8 cellular contexts compared by ENCODE assay signal in the genomic region with DNA sequence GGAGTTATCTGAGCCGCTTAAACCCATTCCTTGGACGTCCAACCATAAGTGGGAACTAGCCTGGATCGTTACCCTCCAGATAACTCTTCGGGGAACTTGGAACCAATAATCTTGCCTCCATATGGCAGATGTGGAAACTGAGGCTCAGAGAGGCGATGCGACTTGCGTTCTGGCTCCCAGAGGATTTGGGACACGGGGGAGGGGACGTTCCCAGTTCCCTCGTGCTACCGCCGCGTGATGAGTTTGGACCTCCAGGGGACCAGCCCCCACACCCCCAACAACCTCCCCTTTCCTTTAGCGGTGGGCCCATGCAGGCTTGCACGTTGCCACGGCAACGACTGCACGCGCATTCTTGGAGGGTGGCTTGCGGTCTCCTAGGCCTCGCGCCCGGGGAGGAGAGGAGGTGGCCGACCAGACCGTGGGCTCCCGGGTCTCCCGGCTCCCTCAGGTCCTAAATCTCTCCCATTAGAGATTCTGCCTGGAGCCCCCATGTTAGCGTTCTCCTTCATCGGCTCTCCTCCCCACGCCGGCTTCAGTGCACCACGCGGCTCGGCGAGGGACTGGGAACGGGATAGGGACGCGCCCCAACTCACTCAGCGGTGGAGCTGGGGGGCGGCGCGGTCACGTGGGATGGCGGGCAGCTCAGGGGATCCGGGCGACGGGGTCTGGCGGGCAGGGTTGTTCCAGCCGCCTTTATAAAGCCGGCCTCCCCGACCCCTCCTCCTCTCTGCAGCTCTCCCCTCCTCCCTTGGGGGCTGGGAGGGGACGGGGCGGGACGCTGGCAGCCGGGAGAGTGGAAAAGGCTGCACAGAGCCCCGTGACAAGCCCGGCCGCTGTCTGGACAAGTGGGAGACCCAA. TPM values are rescaled to one million over a fixed set of nuclear protein-coding genes. Genes with fewer than 3 reads are reported as not detected.
DNase-seq lines count a peak whose midpoint lies in the region; ATAC-seq and TF ChIP-seq lines count a peak whose summit lies in the region.

A gene with protein sequence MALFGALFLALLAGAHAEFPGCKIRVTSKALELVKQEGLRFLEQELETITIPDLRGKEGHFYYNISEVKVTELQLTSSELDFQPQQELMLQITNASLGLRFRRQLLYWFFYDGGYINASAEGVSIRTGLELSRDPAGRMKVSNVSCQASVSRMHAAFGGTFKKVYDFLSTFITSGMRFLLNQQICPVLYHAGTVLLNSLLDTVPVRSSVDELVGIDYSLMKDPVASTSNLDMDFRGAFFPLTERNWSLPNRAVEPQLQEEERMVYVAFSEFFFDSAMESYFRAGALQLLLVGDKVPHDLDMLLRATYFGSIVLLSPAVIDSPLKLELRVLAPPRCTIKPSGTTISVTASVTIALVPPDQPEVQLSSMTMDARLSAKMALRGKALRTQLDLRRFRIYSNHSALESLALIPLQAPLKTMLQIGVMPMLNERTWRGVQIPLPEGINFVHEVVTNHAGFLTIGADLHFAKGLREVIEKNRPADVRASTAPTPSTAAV (minus strand): TSS at position 670 of the 858 bp plus-strand sequence. CDS start 703 bp downstream, outside the sequence.

- H3K4me3 ChIP-seq in fibroblast of mammary gland (ENCODE audit: control insufficient read depth, low read depth, low read length) (peak within 1 kb of the TSS; percentile 56), muscle layer of colon (ENCODE audit: low read depth in 1 of 2, low read length in 2 of 2) (peak within 1 kb of the TSS; percentile 52 to 84), thymus (ENCODE audit: low read length) (peak within 1 kb of the TSS; percentile 32)

- no peak for TF ChIP-seq CTCF in Calu3 (IDR thresholded peaks at IDR 0.05; ENCODE audit: unreplicated experiment)
- no peak for TF ChIP-seq CTCF in fibroblast of mammary gland (conservative IDR thresholded peaks at IDR 0.05; ENCODE audit: control insufficient read depth, insufficient read depth, low read depth, low read length)

- peak within 1 kb of the TSS; percentile 62 for H3K4me3 Mint-ChIP-seq in Calu3 (ENCODE audit: low read depth, unreplicated experiment)

- intact Hi-C loops in Calu3 (cut with micrococcal nuclease; ENCODE audit: unreplicated experiment): no loop called here

- H3K27me3 ChIP-seq in muscle layer of colon (ENCODE audit: control insufficient read depth in 1 of 2, insufficient read depth in 2 of 2, low read length in 2 of 2) (no peaks in the 10 kb centered on the region), thymus (ENCODE audit: control insufficient read depth, insufficient read depth) (peaks cover 12% of the 10 kb centered on the region)

- CTCF ChIA-PET in Calu3 (lab: Charles Lee): interaction anchor here (1.0 kb wide), 1 partner anchor 72 kb away, joined by 3 read pairs; no protein-coding TSS in a partner anchor

- peaks cover 14% of the 10 kb centered on the region for H3K36me3 Mint-ChIP-seq in Calu3 (ENCODE audit: insufficient read depth, unreplicated experiment)

- H3K9me3 ChIP-seq in muscle layer of colon (ENCODE audit: low read length): no peaks in the 10 kb centered on the region
- no peaks in the 10 kb centered on the region for H3K9me3 ChIP-seq in thymus (ENCODE audit: control insufficient read depth)

- peak; percentile 28 for DNase-seq in Calu3
- DNase-seq in Kasumi-1 (lab: John Stamatoyannopoulos, UW): peak; percentile 28 to 42
- peak; percentile 34 for DNase-seq in activated T-cell treated with anti-CD3 and anti-CD28 coated beads, Interleukin-2, amount 50 U/mL, for 1 hour
- peak; percentile 48 for DNase-seq in fibroblast of mammary gland (ENCODE audit: low read depth)
- DNase-seq in NCI-H2196 treated with DMSO at 0.1 percent for 48 hours (lab: John Stamatoyannopoulos, UW; ENCODE audit: unreplicated experiment): no peak

- H3K9me3 Mint-ChIP-seq in Calu3 (ENCODE audit: low read depth, unreplicated experiment): no peaks in the 10 kb centered on the region

- peak within 1 kb of the TSS; percentile 40 for H3K27ac Mint-ChIP-seq in Calu3 (ENCODE audit: unreplicated experiment)

- no TSS peak for BruUV-seq in Calu3 (replicated peaks; lab: Mats Ljungman, UMichigan)

- H3K27ac ChIP-seq in muscle layer of colon (ENCODE audit: low read depth, low read length) (peak within 1 kb of the TSS; percentile 91), thymus (ENCODE audit: low read depth) (peak within 1 kb of the TSS; percentile 82)

- peak within 1 kb of the TSS; percentile 46 for H3K9ac ChIP-seq in muscle layer of colon (ENCODE audit: low read length)

- H3K27me3 Mint-ChIP-seq in Calu3 (ENCODE audit: unreplicated experiment): peaks cover 39% of the 10 kb centered on the region

- H3K36me3 ChIP-seq in muscle layer of colon (ENCODE audit: insufficient read depth, low read length) (no peaks in the 10 kb centered on the region), thymus (ENCODE audit: control insufficient read depth, insufficient read depth) (no peaks in the 10 kb centered on the region)

- peaks cover 11% of the 10 kb centered on the region for H3K4me1 ChIP-seq in muscle layer of colon (ENCODE audit: insufficient read depth, low read length)
- peaks cover 16% of the 10 kb centered on the region for H3K4me1 ChIP-seq in thymus (ENCODE audit: control insufficient read depth, insufficient read depth, low read length)

- under 1% methylated on average over 58 of the region's 58 CpGs for WGBS in thymus

- no peak for ATAC-seq in HG03175 (IDR thresholded peaks at IDR 0.05; ENCODE audit: unreplicated experiment)

- peaks cover 9% of the 10 kb centered on the region for H3K4me1 Mint-ChIP-seq in Calu3 (ENCODE audit: low read depth, unreplicated experiment)

RNA-seq across cellular contexts. Expression of the gene that starts here (rescaled TPM):
- 1.4 and 1.6 TPM in 2 replicates for total RNA-seq in Calu3 (2022)
- polyA plus RNA-seq in thymus: 182 TPM
